ENCODE assay signal across 8 cellular contexts in genomic region chr2:113157108-113157896, GRCh38. TPM values are rescaled to one million over a fixed set of nuclear protein-coding genes. Genes with fewer than 3 reads are reported as not detected.
DNase-seq lines count a peak whose midpoint lies in the region; ATAC-seq, FAIRE-seq and TF ChIP-seq lines count a peak whose summit lies in the region.

No MANE protein-coding gene starts in this region.

- H3K9me3 ChIP-seq in right lobe of liver (no peaks in the 10 kb centered on the region), suprapubic skin (no peaks in the 10 kb centered on the region)

- H3K4me1 ChIP-seq in right lobe of liver = peaks cover 0 to 21% (median 9%) of the 10 kb centered on the region in 4 donors
- H3K4me1 ChIP-seq in suprapubic skin = peaks cover 24% of the 10 kb centered on the region

- H3K27ac ChIP-seq in right lobe of liver (peak overlapping the region; percentile 94 to 99 (median 94)), suprapubic skin (peak overlapping the region; percentile 87)

- no peak for FAIRE-seq in bronchial epithelial cell (lab: Jason Lieb, UNC)

- H3K36me3 ChIP-seq in bronchial epithelial cell (ENCODE audit: control insufficient read depth, insufficient read depth, low read length) = no peaks in the 10 kb centered on the region
- no peaks in the 10 kb centered on the region for H3K36me3 ChIP-seq in right lobe of liver
- H3K36me3 ChIP-seq in suprapubic skin = no peaks in the 10 kb centered on the region

- no peak for TF ChIP-seq EP300 in suprapubic skin (IDR thresholded peaks at IDR 0.05)

- peak; percentile 54 for ATAC-seq in HG03159 (IDR thresholded peaks at IDR 0.05; ENCODE audit: unreplicated experiment)
- peak; percentile 62 to 84 (median 74) for ATAC-seq in right lobe of liver

- peak; percentile 13 for TF ChIP-seq CTCF in bronchial epithelial cell (IDR thresholded peaks at IDR 0.05; ENCODE audit: insufficient read depth, low read length, severe bottlenecking)
- TF ChIP-seq CTCF in right lobe of liver (IDR thresholded peaks at IDR 0.05) = no peak
- TF ChIP-seq CTCF in suprapubic skin (IDR thresholded peaks at IDR 0.05) = no peak

- DNase-seq in NCI-H82 (lab: John Stamatoyannopoulos, UW) (peak; percentile 68), NCI-H82 treated with DMSO at 0.1 percent for 48 hours (lab: John Stamatoyannopoulos, UW; ENCODE audit: unreplicated experiment) (no peak), RPMI7951 (ENCODE audit: low read depth) (peak; percentile 23), bronchial epithelial cell (ENCODE audit: low read depth) (peak; percentile 45), right lobe of liver (peak; percentile 79 to 82 (median 80)), suprapubic skin (ENCODE audit: low spot score in 2 of 2) (no peak), superior temporal gyrus (ENCODE audit: extremely low spot score) (no peak)

- TF ChIP-seq POLR2A in right lobe of liver (IDR thresholded peaks at IDR 0.05) = peak; percentile 58
- TF ChIP-seq POLR2A in suprapubic skin (IDR thresholded peaks at IDR 0.05) = no peak

- no peaks in the 10 kb centered on the region for H3K27me3 ChIP-seq in bronchial epithelial cell (ENCODE audit: control insufficient read depth, insufficient read depth, low read length)
- H3K27me3 ChIP-seq in right lobe of liver = no peaks in the 10 kb centered on the region
- H3K27me3 ChIP-seq in suprapubic skin = peaks cover 10% of the 10 kb centered on the region

- 0% methylated on average over 17 of the region's 92 CpGs for WGBS in right lobe of liver (ENCODE audit: insufficient coverage, low coverage, low lambda C conversion rate, missing lambda C conversion rate)
- WGBS in suprapubic skin = 0% methylated on average over 12 of the region's 92 CpGs

- intact Hi-C loops in right lobe of liver (cut with DNase I) = no loop called here

- H3K4me3 ChIP-seq in bronchial epithelial cell (ENCODE audit: low read depth, low read length) (peak overlapping the region; percentile 66), right lobe of liver (peak overlapping the region; percentile 67 to 81 (median 76)), suprapubic skin (peak overlapping the region; percentile 67)

RNA-seq across cellular contexts. Expression of gene PSD4, which starts 16.5 kb away (rescaled TPM):
- total RNA-seq in RPMI7951 (2014; rRNA removed; shearing (Covaris generic)) = 2.5 and 5.9 TPM in 2 replicates
- total RNA-seq in bronchial epithelial cell (25.0 and 27.0 TPM in 2 replicates), right lobe of liver (10 to 100 TPM; 38.0 to 77.8 (median 58.7) TPM), suprapubic skin (100 to 1,000 TPM in 1 of 4 donors, 10 to 100 TPM in 3; 53.8 to 102 (median 88.0) TPM)

RNA-seq across cellular contexts. Expression of gene IL1RN, which starts 29.9 kb away (rescaled TPM):
- 0.48 TPM in 1 of 2 replicates, not detected in the other for total RNA-seq in RPMI7951 (2014; rRNA removed; shearing (Covaris generic))
- total RNA-seq in bronchial epithelial cell (71.9 and 113 TPM in 2 replicates), right lobe of liver (10 to 100 TPM; 14.5 to 98.1 (median 43.9) TPM), suprapubic skin (100 to 1,000 TPM; 129 to 147 (median 135) TPM)

Comparison
In these comparisons a context has a peak if more than half of its experiments do, and no peak if none do; other contexts are left out.
1. DNase-seq: peak in NCI-H82 (single experiment), RPMI7951 (single experiment), bronchial epithelial cell (single experiment) and right lobe of liver (3 of 3); none in NCI-H82 treated with DMSO at 0.1 percent for 48 hours (single experiment), suprapubic skin (0 of 2) and superior temporal gyrus (single experiment).
2. RNA of gene IL1RN, which starts 29.9 kb away (total RNA-seq): 129 to 147 TPM in suprapubic skin, 71.9 to 113 TPM in bronchial epithelial cell and 14.5 to 98.1 TPM in right lobe of liver; 0.48 TPM in RPMI7951; every median in the first group is over 10 times any median in the second.
3. Peak in every context shown above with its lines, with median percentiles within 50 percentile points of each other: H3K4me3 ChIP-seq.